Comparison of ENCODE assay signal across 7 cellular contexts in genomic region chr11:19345519-19345847, GRCh38.
DNase-seq lines count a peak whose midpoint lies in the region; ATAC-seq and TF ChIP-seq lines count a peak whose summit lies in the region.

No MANE protein-coding gene starts in this region.

- H2BK5ac ChIP-seq in mesendoderm (ENCODE audit: low read length): no peak overlapping the region

- TF ChIP-seq POLR2A in GM18505 (IDR thresholded peaks at IDR 0.05; ENCODE audit: borderline replicate concordance, extremely low read depth, insufficient read depth, insufficient read length): no peak

- no peak overlapping the region for H3K56ac ChIP-seq in mesendoderm (ENCODE audit: low read length)

- H4K5ac ChIP-seq in mesendoderm (ENCODE audit: low read length): no peak overlapping the region

- H3K23ac ChIP-seq in mesendoderm (ENCODE audit: low read length): no peak overlapping the region

- H3K79me1 ChIP-seq in mesendoderm (ENCODE audit: low read length): no peaks in the 10 kb centered on the region

- TF ChIP-seq CTCF in cardiac fibroblast (IDR thresholded peaks at IDR 0.05; ENCODE audit: low read depth, low read length): no peak

- ATAC-seq in GM18505 (IDR thresholded peaks at IDR 0.05; ENCODE audit: unreplicated experiment) (peak; percentile 38), HG03025 (IDR thresholded peaks at IDR 0.05; ENCODE audit: low FRiP score, unreplicated experiment) (peak; percentile 44), HG03469 (IDR thresholded peaks at IDR 0.05; ENCODE audit: unreplicated experiment) (no peak), HG03521 (IDR thresholded peaks at IDR 0.05; ENCODE audit: unreplicated experiment) (no peak)

- no peak overlapping the region for H2AK5ac ChIP-seq in mesendoderm (ENCODE audit: low read length)

- no peaks in the 10 kb centered on the region for H3K79me2 ChIP-seq in mesendoderm (ENCODE audit: control insufficient read depth, insufficient read depth, low read length)

- WGBS in mesendoderm (ENCODE audit: extremely low coverage, insufficient coverage, low lambda C conversion rate): no CpG with 5 or more reads among the region's 30 CpGs

- H3K9ac ChIP-seq in mesendoderm (ENCODE audit: low read length): no peak overlapping the region

- no peaks in the 10 kb centered on the region for H3K36me3 ChIP-seq in mesendoderm (ENCODE audit: control insufficient read depth, insufficient read depth, low read length)

- H3K4me2 ChIP-seq in mesendoderm (ENCODE audit: low read length): peak overlapping the region; percentile 53

- H3K18ac ChIP-seq in mesendoderm (ENCODE audit: low read length): no peak overlapping the region

- peaks cover 29% of the 10 kb centered on the region for H3K27me3 ChIP-seq in mesendoderm (ENCODE audit: insufficient read depth, low read length, poor library complexity)

- peak; percentile 27 to 46 for DNase-seq in cardiac fibroblast (ENCODE audit: low read depth in 2 of 2)
- DNase-seq in mesendoderm: peak; percentile 31
- DNase-seq in NAMALWA (ENCODE audit: low spot score): no peak

- no peak overlapping the region for H3K4ac ChIP-seq in mesendoderm (ENCODE audit: low read depth, low read length)

- H4K8ac ChIP-seq in mesendoderm (ENCODE audit: low read depth, low read length): no peak overlapping the region

- peaks cover 3% of the 10 kb centered on the region for H3K4me1 ChIP-seq in mesendoderm (ENCODE audit: control insufficient read depth, low read depth, low read length)

- H3K4me3 ChIP-seq in cardiac fibroblast (replicated peaks in 1 of 2; ENCODE audit: low read depth in 2 of 2, low read length in 2 of 2): peak overlapping the region; percentile 77 to 96
- H3K4me3 ChIP-seq in mesendoderm (ENCODE audit: low read length): no peak overlapping the region

- no peak overlapping the region for H2BK15ac ChIP-seq in mesendoderm (replicated peaks; ENCODE audit: low read depth)

- no peak overlapping the region for H3K27ac ChIP-seq in mesendoderm (ENCODE audit: low read depth, low read length)

- H2BK120ac ChIP-seq in mesendoderm (ENCODE audit: low read depth, low read length): no peak overlapping the region

Comparison
In these comparisons a context has a peak if more than half of its experiments do, and no peak if none do; other contexts are left out.
1. ATAC-seq: peak in GM18505 (single experiment) and HG03025 (single experiment); none in HG03469 (single experiment) and HG03521 (single experiment).